7 cellular contexts compared by ENCODE assay signal in the genomic region with DNA sequence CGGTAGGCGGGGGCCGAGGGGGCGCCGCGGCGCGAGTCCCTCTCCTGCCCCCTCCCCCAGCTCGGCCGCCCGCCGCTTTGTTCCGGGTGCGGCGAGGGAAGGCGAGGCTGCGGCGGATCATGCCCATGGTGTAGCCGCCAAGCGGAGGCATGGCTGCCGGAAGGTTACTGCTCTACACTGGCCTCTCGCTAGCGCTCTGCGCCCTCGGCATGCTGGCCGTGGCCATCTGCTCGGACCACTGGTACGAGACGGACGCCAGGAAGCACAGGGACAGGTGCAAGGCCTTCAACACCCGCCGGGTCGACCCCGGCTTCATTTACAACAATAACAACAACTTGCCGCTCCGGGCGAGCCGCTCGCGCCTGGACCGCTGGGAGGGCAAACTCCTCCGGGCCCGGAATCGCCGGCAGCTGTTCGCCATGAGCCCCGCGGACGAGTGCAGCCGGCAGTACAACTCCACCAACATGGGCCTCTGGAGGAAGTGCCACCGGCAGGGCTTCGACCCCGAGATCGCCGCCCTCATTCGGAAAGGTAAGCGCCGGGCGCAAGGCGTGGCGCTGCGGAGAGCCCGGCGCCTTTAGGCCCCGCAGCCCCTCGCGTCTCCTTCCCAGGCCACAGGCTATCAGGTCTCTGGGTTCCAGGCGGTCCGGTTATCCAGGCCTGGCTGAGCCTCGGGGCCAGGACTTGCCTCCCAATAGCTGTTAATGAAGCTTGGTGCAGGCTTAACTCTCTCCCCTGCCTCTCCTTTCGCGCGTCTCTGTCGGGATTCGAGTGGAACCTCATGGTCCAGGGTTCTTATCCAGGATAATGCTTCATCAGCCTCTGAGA. TPM values are rescaled to one million over a fixed set of nuclear protein-coding genes. Genes with fewer than 3 reads are reported as not detected.
DNase-seq lines count a peak whose midpoint lies in the region; ATAC-seq and TF ChIP-seq lines count a peak whose summit lies in the region.

No MANE protein-coding gene starts in this region.

- CTCF ChIA-PET in RWPE1 (lab: Yijun Ruan, JAX), result no interaction called here

- no peak overlapping the region for H3K27ac Mint-ChIP-seq in activated naive CD4-positive, alpha-beta T cell treated with anti-CD3 and anti-CD28 coated beads, Interleukin-2, amount 50 U/mL, for 24 hours

- peak overlapping the region; percentile 75 for H3K4me3 Mint-ChIP-seq in activated naive CD4-positive, alpha-beta T cell treated with anti-CD3 and anti-CD28 coated beads, Interleukin-2, amount 50 U/mL, for 24 hours

- POLR2A ChIA-PET in RWPE1 (lab: Yijun Ruan, JAX; ENCODE audit: low non-redundant PET), result no interaction called here

- DNase-seq in GM03348 (ENCODE audit: low spot score) (peak; percentile 42), LHCN-M2 (ENCODE audit: low read depth) (peak; percentile 60), hypothalamus (lab: John Stamatoyannopoulos, UW) (peak in 32 of 51 donors; percentile 7 to 59 (median 36)), retina (peak; percentile 89), RWPE1 (ENCODE audit: low spot score) (no peak)

- ATAC-seq in HG03135 (IDR thresholded peaks at IDR 0.05; ENCODE audit: unreplicated experiment), result no peak

- peaks cover 25% of the 10 kb centered on the region for H3K4me1 Mint-ChIP-seq in activated naive CD4-positive, alpha-beta T cell treated with anti-CD3 and anti-CD28 coated beads, Interleukin-2, amount 50 U/mL, for 24 hours

- H3K27ac ChIP-seq in RWPE1, result no peak overlapping the region

- no peaks in the 10 kb centered on the region for H3K9me3 Mint-ChIP-seq in activated naive CD4-positive, alpha-beta T cell treated with anti-CD3 and anti-CD28 coated beads, Interleukin-2, amount 50 U/mL, for 24 hours

- no peak for TF ChIP-seq CTCF in RWPE1 (conservative IDR thresholded peaks at IDR 0.05; ENCODE audit: low read depth)

- H3K27me3 Mint-ChIP-seq in activated naive CD4-positive, alpha-beta T cell treated with anti-CD3 and anti-CD28 coated beads, Interleukin-2, amount 50 U/mL, for 24 hours, result peaks cover 30% of the 10 kb centered on the region

- no peaks in the 10 kb centered on the region for H3K36me3 Mint-ChIP-seq in activated naive CD4-positive, alpha-beta T cell treated with anti-CD3 and anti-CD28 coated beads, Interleukin-2, amount 50 U/mL, for 24 hours

RNA-seq across cellular contexts. Expression of gene TMEM178B, which starts 0.5 kb away (rescaled TPM):
- total RNA-seq in LHCN-M2 (2014; rRNA removed), result 0.34 and 0.45 TPM in 2 replicates
- polyA plus RNA-seq in LHCN-M2 (2012), result 4.7 TPM

RNA-seq across cellular contexts. Expression of gene MRPS33, which starts 59.6 kb away (rescaled TPM):
- 36.1 and 42.9 TPM in 2 replicates for total RNA-seq in LHCN-M2 (2014; rRNA removed)
- polyA plus RNA-seq in LHCN-M2 (2012), result 181 TPM
